Comparison of ENCODE assay signal across 21 cellular contexts in genomic region chr2:45260946-45261345, GRCh38.
"Had no signal": no experiment of that assay in that cellular context is flagged by ENCODE, and none has a peak within 500 bp of the region (broad histone marks: within the 10 kb centered on the region; RNA-seq: fewer than 3 reads in every experiment).

No MANE protein-coding gene starts in this region.

- H3K9me3 ChIP-seq: ovary, psoas muscle, right atrium auricular region, upper lobe of left lung had no signal

- H3K27ac ChIP-seq: ovary, psoas muscle, right atrium auricular region, upper lobe of left lung, WERI-Rb-1 had no signal

- H3K4me3 ChIP-seq: ovary, psoas muscle, right atrium auricular region, upper lobe of left lung had no signal

- H3K27me3 ChIP-seq: ovary, right atrium auricular region, upper lobe of left lung had no signal

- ATAC-seq: activated CD8-positive, alpha-beta T cell treated with anti-CD3 and anti-CD28 coated beads, Interleukin-2, amount 10 ng/mL, durations not matched to agents 7 days and 5 days; activated naive CD4-positive, alpha-beta T cell treated with anti-CD3 and anti-CD28 coated beads, Interleukin-2, amount 50 U/mL, for 72 hours; esophagus mucosa; left ventricle myocardium superior; natural killer cell; psoas muscle had no signal

- H3K36me3 ChIP-seq: ovary, right atrium auricular region, upper lobe of left lung, WERI-Rb-1 had no signal

- DNase-seq: activated CD4-positive, alpha-beta T cell treated with anti-CD3 and anti-CD28 coated beads, Interleukin-2, amount 50 U/mL, for 1 hour; activated CD4-positive, CD25-positive, alpha-beta regulatory T cell treated with anti-CD3 and anti-CD28 coated beads, Interleukin-2, amount 50 U/mL, for 72 hours; activated CD8-positive, alpha-beta T cell treated with anti-CD3 and anti-CD28 coated beads, Interleukin-2, amount 10 ng/mL, durations not matched to agents 7 days and 5 days; activated gamma-delta T cell treated with Interleukin-2 at 50 U/mL for 16 hours; aorta; effector memory CD4-positive, alpha-beta T cell; foreskin melanocyte; immature natural killer cell; left ventricle myocardium superior; mammary epithelial cell; midbrain; natural killer cell; ovary; psoas muscle; stimulated activated CD4-positive, alpha-beta T cell treated with anti-CD3 and anti-CD28 coated beads, Interleukin-4, amount 100 ng/mL, for 24 hours; stimulated activated naive CD4-positive, alpha-beta T cell treated with Interleukin-2 at 50 U/mL for 16 hours; upper lobe of left lung had no signal
